20 cellular contexts compared by ENCODE assay signal in genomic region chr7:96933067-96933645, GRCh38.
"Had no signal": no experiment of that assay in that cellular context is flagged by ENCODE, and none has a peak within 500 bp of the region (broad histone marks: within the 10 kb centered on the region; RNA-seq: fewer than 3 reads in every experiment).

No MANE protein-coding gene starts in this region.

- ATAC-seq: heart left ventricle; left lobe of liver; mucosa of descending colon; naive thymus-derived CD8-positive, alpha-beta T cell; psoas muscle had no signal

- H3K27ac ChIP-seq: dorsolateral prefrontal cortex, heart left ventricle, neutrophil, psoas muscle, sigmoid colon, skin epidermis, upper lobe of left lung, uterus had no signal

- H3K36me3 ChIP-seq: heart left ventricle, neutrophil, sigmoid colon, upper lobe of left lung, uterus had no signal

- H3K4me1 ChIP-seq: heart left ventricle, psoas muscle, sigmoid colon, upper lobe of left lung, uterus had no signal

- H3K4me3 ChIP-seq: dorsolateral prefrontal cortex, heart left ventricle, mucosa of descending colon, psoas muscle, sigmoid colon, skin epidermis, upper lobe of left lung, uterus had no signal

- FAIRE-seq: frontal cortex, islet of Langerhans had no signal

- DNase-seq: cortex of kidney; dorsolateral prefrontal cortex; effector CD8-positive, alpha-beta T cell; heart left ventricle; hypothalamus; mammary epithelial cell; mucosa of descending colon; naive thymus-derived CD8-positive, alpha-beta T cell; psoas muscle; retina; sigmoid colon; stimulated activated CD4-positive, alpha-beta T cell treated with anti-CD3 and anti-CD28 coated beads, Interleukin-12 subunit alpha, Interleukin-12 subunit beta, amount 100 ng/mL, for 4 hours; stimulated activated naive CD4-positive, alpha-beta T cell; upper lobe of left lung; uterus had no signal

- H3K27me3 ChIP-seq: heart left ventricle, neutrophil, sigmoid colon, upper lobe of left lung, uterus had no signal

- H3K9me3 ChIP-seq: heart left ventricle, mucosa of descending colon, neutrophil, psoas muscle, sigmoid colon, upper lobe of left lung, uterus had no signal
